ENCODE assay signal across 2 cellular contexts in genomic region chr20:39266989-39267388, GRCh38.
TF ChIP-seq lines count a peak whose summit lies in the region.

No MANE protein-coding gene starts in this region.

TF ChIP-seq in HepG2, 621 proteins besides CTCF, POLR2A, EP300 and RAD21 (continued from another document):
- TF ChIP-seq ZBTB21 (CRISPR knock-in tag; IDR thresholded peaks at IDR 0.05) (no peak), ZKSCAN5 (CRISPR knock-in tag; IDR thresholded peaks at IDR 0.05) (no peak), FOXA1 (IDR thresholded peaks at IDR 0.05) (no peak), FOXA1 (CRISPR knock-in tag; IDR thresholded peaks at IDR 0.05) (no peak), MAFK (conservative IDR thresholded peaks at IDR 0.05 in 1 of 2, IDR thresholded peaks at IDR 0.05 in 1 of 2; ENCODE audit: low read length in 2 of 2) (peak; percentile 84 to 88), NFE2L2 (IDR thresholded peaks at IDR 0.05; ENCODE audit: low read length) (peak; percentile 91), MAFF (IDR thresholded peaks at IDR 0.05; ENCODE audit: low read depth, low read length) (peak; percentile 72), PHF5A (CRISPR knock-in tag; IDR thresholded peaks at IDR 0.05; ENCODE audit: low read depth, unreplicated experiment) (no peak)
- TF ChIP-seq, protein P1, sequence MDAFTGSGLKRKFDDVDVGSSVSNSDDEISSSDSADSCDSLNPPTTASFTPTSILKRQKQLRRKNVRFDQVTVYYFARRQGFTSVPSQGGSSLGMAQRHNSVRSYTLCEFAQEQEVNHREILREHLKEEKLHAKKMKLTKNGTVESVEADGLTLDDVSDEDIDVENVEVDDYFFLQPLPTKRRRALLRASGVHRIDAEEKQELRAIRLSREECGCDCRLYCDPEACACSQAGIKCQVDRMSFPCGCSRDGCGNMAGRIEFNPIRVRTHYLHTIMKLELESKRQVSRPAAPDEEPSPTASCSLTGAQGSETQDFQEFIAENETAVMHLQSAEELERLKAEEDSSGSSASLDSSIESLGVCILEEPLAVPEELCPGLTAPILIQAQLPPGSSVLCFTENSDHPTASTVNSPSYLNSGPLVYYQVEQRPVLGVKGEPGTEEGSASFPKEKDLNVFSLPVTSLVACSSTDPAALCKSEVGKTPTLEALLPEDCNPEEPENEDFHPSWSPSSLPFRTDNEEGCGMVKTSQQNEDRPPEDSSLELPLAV (CRISPR knock-in tag; conservative IDR thresholded peaks at IDR 0.05; ENCODE audit: low read depth), result no peak

TF ChIP-seq in IMR-90, 13 proteins besides CTCF, POLR2A, EP300 and RAD21:
- TF ChIP-seq, protein P2, sequence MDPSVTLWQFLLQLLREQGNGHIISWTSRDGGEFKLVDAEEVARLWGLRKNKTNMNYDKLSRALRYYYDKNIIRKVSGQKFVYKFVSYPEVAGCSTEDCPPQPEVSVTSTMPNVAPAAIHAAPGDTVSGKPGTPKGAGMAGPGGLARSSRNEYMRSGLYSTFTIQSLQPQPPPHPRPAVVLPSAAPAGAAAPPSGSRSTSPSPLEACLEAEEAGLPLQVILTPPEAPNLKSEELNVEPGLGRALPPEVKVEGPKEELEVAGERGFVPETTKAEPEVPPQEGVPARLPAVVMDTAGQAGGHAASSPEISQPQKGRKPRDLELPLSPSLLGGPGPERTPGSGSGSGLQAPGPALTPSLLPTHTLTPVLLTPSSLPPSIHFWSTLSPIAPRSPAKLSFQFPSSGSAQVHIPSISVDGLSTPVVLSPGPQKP (IDR thresholded peaks at IDR 0.05; ENCODE audit: borderline replicate concordance, low read depth, low read length), result no peak
- peak; percentile 65 for TF ChIP-seq NFE2L2 (IDR thresholded peaks at IDR 0.05; ENCODE audit: low read depth, low read length)
